ENCODE assay signal across 16 cellular contexts in the genomic region with DNA sequence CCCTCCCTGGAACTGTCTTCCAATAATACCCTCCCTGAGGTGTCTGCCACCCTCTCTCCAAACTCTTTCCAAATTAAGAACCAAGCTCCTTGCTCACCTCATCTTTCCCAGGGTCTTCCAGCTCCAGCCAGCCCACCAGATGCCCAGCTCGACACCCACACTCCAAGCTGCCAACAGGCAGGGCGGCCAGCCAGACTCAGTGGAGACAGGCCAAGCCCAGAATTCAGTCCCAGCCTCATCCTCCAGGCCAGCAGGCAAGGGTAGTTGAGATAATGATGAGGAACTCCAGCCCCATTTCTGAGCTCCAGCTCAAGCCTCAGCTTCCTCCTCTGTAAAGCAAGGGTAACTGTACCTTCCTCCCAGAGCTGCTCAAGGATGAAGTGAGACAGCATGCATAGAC.
"Had no signal": no experiment of that assay in that cellular context is flagged by ENCODE, and none has a peak within 500 bp of the region (broad histone marks: within the 10 kb centered on the region; RNA-seq: fewer than 3 reads in every experiment).

No MANE protein-coding gene starts in this region.

- FAIRE-seq: small intestine, urothelium cell line had no signal

- ATAC-seq: left lung; lower lobe of right lung; natural killer cell treated with Interleukin-12 subunit alpha and Interleukin-12 subunit beta and Interleukin-15 and Interleukin-18, amount 100 ng/mL, for 72 hours; psoas muscle had no signal

- DNase-seq: cortex of kidney; effector CD8-positive, alpha-beta T cell; foreskin melanocyte; islet precursor cell; left lung; lower lobe of right lung; mesenchymal stem cell; midbrain; psoas muscle; retina; small intestine; stimulated activated CD4-positive, alpha-beta T cell treated with anti-CD3 and anti-CD28 coated beads, Interleukin-12 subunit alpha, Interleukin-12 subunit beta, amount 100 ng/mL, for 4 hours; stimulated activated naive CD4-positive, alpha-beta T cell; thyroid gland had no signal
